Comparison of ENCODE assay signal across 10 cellular contexts in genomic region chr17:45433136-45433535, GRCh38. TPM values are rescaled to one million over a fixed set of nuclear protein-coding genes. Genes with fewer than 3 reads are reported as not detected.
DNase-seq lines count a peak whose midpoint lies in the region; ATAC-seq, FAIRE-seq and TF ChIP-seq lines count a peak whose summit lies in the region.
"Had no signal": no experiment of that assay in that cellular context is flagged by ENCODE, and none has a peak within 500 bp of the region (broad histone marks: within the 10 kb centered on the region; RNA-seq: fewer than 3 reads in every experiment).

No MANE protein-coding gene starts in this region.

- H3K4me3 ChIP-seq in heart left ventricle (peak overlapping the region; percentile 45 to 83 (median 67)), mesendoderm (ENCODE audit: low read length) (no peak overlapping the region)

- H3K9ac ChIP-seq in mesendoderm (ENCODE audit: low read length), result peak overlapping the region; percentile 52

- WGBS in heart left ventricle, 4 donors, result 55 to 72% (median 68%) methylated on average over 2 to 4 of the region's 4 CpGs
- no CpG with 5 or more reads among the region's 4 CpGs for WGBS in mesendoderm (ENCODE audit: extremely low coverage, insufficient coverage, low lambda C conversion rate)

- H3K18ac ChIP-seq in mesendoderm (ENCODE audit: low read length), result peak overlapping the region; percentile 7

- no peak overlapping the region for H4K8ac ChIP-seq in mesendoderm (ENCODE audit: low read depth, low read length)

- H3K4me1 Mint-ChIP-seq in MCF 10A (ENCODE audit: insufficient read depth, unreplicated experiment), result peaks cover 4% of the 10 kb centered on the region

- H3K27me3 ChIP-seq in heart left ventricle, result peaks cover 10 to 38% (median 23%) of the 10 kb centered on the region in 9 donors
- H3K27me3 ChIP-seq in mesendoderm (ENCODE audit: insufficient read depth, low read length, poor library complexity), result peaks cover 25% of the 10 kb centered on the region

- H2BK15ac ChIP-seq in mesendoderm (replicated peaks; ENCODE audit: low read depth), result no peak overlapping the region

- no peak overlapping the region for H2BK5ac ChIP-seq in mesendoderm (ENCODE audit: low read length)

- peak overlapping the region; percentile 31 to 91 (median 86) for H3K27ac ChIP-seq in heart left ventricle
- H3K27ac ChIP-seq in mesendoderm (ENCODE audit: low read depth, low read length), result no peak overlapping the region

- H2AK5ac ChIP-seq in mesendoderm (ENCODE audit: low read length), result no peak overlapping the region

- H3K27me3 Mint-ChIP-seq in MCF 10A (ENCODE audit: insufficient read depth, unreplicated experiment), result no peaks in the 10 kb centered on the region

- H3K56ac ChIP-seq in mesendoderm (ENCODE audit: low read length), result peak overlapping the region; percentile 67

- H2BK120ac ChIP-seq in mesendoderm (ENCODE audit: low read depth, low read length), result no peak overlapping the region

- no peak overlapping the region for H3K27ac Mint-ChIP-seq in MCF 10A (ENCODE audit: low read depth, unreplicated experiment)

- no peak overlapping the region for H4K5ac ChIP-seq in mesendoderm (ENCODE audit: low read length)

- no peaks in the 10 kb centered on the region for H3K9me3 Mint-ChIP-seq in MCF 10A (ENCODE audit: unreplicated experiment)

- no peaks in the 10 kb centered on the region for H3K79me1 ChIP-seq in mesendoderm (ENCODE audit: low read length)

- no peak overlapping the region for H3K4me2 ChIP-seq in mesendoderm (ENCODE audit: low read length)

- peak overlapping the region; percentile 88 for H3K4me3 Mint-ChIP-seq in MCF 10A (ENCODE audit: unreplicated experiment)

- intact Hi-C loops in heart left ventricle (cut with DNase I), result loop anchor here in 1 of 10 donors (5.0 kb wide), 1 partner anchor 54 kb away; no protein-coding TSS in a partner anchor
- intact Hi-C loops in left cardiac atrium (cut with DNase I), result no loop called here
- intact Hi-C loops in MCF 10A (cut with micrococcal nuclease), result no loop called here

- H3K79me2 ChIP-seq in mesendoderm (ENCODE audit: control insufficient read depth, insufficient read depth, low read length), result no peaks in the 10 kb centered on the region

- FAIRE-seq in frontal cortex (lab: Jason Lieb, UNC), result no peak

- POLR2A ChIA-PET in MCF 10A (lab: Yijun Ruan, JAX), result interaction anchor here (3.8 to 4.3 kb wide), 2 partner anchors 14 to 152 kb away, joined by 18 to 23 read pairs; no protein-coding TSS in a partner anchor

- no peak overlapping the region for H3K4ac ChIP-seq in mesendoderm (ENCODE audit: low read depth, low read length)

- no TSS peak for BruUV-seq in MCF 10A (replicated peaks; lab: Mats Ljungman, UMichigan)

- CTCF ChIA-PET in MCF 10A (lab: Yijun Ruan, JAX), result interaction anchor here (0.6 to 1.0 kb wide), 3 partner anchors 160 to 399 kb away, joined by 3 read pairs; no protein-coding TSS in a partner anchor

- H3K36me3 ChIP-seq in heart left ventricle (peaks cover 0 to 30% (median 22%) of the 10 kb centered on the region in 9 donors), mesendoderm (ENCODE audit: control insufficient read depth, insufficient read depth, low read length) (no peaks in the 10 kb centered on the region)

- H3K9me3 ChIP-seq in heart left ventricle, result no peaks in the 10 kb centered on the region

- H3K4me1 ChIP-seq in heart left ventricle (peaks cover 0 to 55% (median 30%) of the 10 kb centered on the region in 12 donors), mesendoderm (ENCODE audit: control insufficient read depth, low read depth, low read length) (no peaks in the 10 kb centered on the region)

- no peak for ATAC-seq in heart left ventricle
- no peak for ATAC-seq in left cardiac atrium
- ATAC-seq in omental fat pad (ENCODE audit: low FRiP score), result no peak
- no peak for ATAC-seq in HG02678 (IDR thresholded peaks at IDR 0.05; ENCODE audit: unreplicated experiment)

- peaks cover 28% of the 10 kb centered on the region for H3K36me3 Mint-ChIP-seq in MCF 10A (ENCODE audit: insufficient read depth, unreplicated experiment)

- H3K23ac ChIP-seq in mesendoderm (ENCODE audit: low read length), result no peak overlapping the region

- TF ChIP-seq CTCF in heart left ventricle (IDR thresholded peaks at IDR 0.05) (no peak), MCF 10A (IDR thresholded peaks at IDR 0.05; ENCODE audit: unreplicated experiment) (no peak), omental fat pad (IDR thresholded peaks at IDR 0.05) (no peak)

- no peak for TF ChIP-seq POLR2A in heart left ventricle (IDR thresholded peaks at IDR 0.05)

- DNase-seq in heart left ventricle (no peak), left cardiac atrium (no peak), MCF 10A (ENCODE audit: unreplicated experiment) (no peak), mesendoderm (no peak), omental fat pad (ENCODE audit: low spot score) (no peak), frontal cortex (ENCODE audit: low spot score in 2 of 2) (no peak), CD1c-positive myeloid dendritic cell (ENCODE audit: extremely low spot score) (no peak)
- DNase-seq: effector CD4-positive, alpha-beta T cell; NCI-H2227 treated with DMSO at 0.1 percent for 48 hours had no signal

RNA-seq across cellular contexts. Expression of gene ARHGAP27, which starts 0.5 kb away (rescaled TPM):
- total RNA-seq in heart left ventricle, result 10 to 100 TPM; 19.7 to 39.4 (median 25.3) TPM
- 10 to 100 TPM; 16.3 to 28.2 TPM for polyA plus RNA-seq in heart left ventricle
- 10 to 100 TPM; 27.3 to 32.6 TPM for total RNA-seq in left cardiac atrium
- 30.5 and 47.6 TPM in 2 replicates for total RNA-seq in MCF 10A (2022)
- 3.5 TPM for polyA plus RNA-seq in mesendoderm (2013, experiment 1 of 2)
- 3.7 TPM for polyA plus RNA-seq in mesendoderm (2013, experiment 2 of 2)
- 10 to 100 TPM; 13.4 to 52.5 (median 23.7) TPM for total RNA-seq in omental fat pad
- 1.2 TPM for total RNA-seq in frontal cortex

RNA-seq across cellular contexts. Expression of gene PLEKHM1, which starts 57.4 kb away (rescaled TPM):
- total RNA-seq in heart left ventricle, result 10 to 100 TPM; 16.9 to 48.0 (median 30.9) TPM
- 10 to 100 TPM; 11.1 to 19.0 TPM for polyA plus RNA-seq in heart left ventricle
- 10 to 100 TPM; 31.3 to 33.6 TPM for total RNA-seq in left cardiac atrium
- total RNA-seq in MCF 10A (2022), result 53.4 and 87.4 TPM in 2 replicates
- 6.6 TPM for polyA plus RNA-seq in mesendoderm (2013, experiment 1 of 2)
- polyA plus RNA-seq in mesendoderm (2013, experiment 2 of 2), result 6.2 TPM
- 10 to 100 TPM; 44.0 to 68.9 (median 53.2) TPM for total RNA-seq in omental fat pad
- total RNA-seq in frontal cortex, result 13.9 TPM
